In the genomic region with DNA sequence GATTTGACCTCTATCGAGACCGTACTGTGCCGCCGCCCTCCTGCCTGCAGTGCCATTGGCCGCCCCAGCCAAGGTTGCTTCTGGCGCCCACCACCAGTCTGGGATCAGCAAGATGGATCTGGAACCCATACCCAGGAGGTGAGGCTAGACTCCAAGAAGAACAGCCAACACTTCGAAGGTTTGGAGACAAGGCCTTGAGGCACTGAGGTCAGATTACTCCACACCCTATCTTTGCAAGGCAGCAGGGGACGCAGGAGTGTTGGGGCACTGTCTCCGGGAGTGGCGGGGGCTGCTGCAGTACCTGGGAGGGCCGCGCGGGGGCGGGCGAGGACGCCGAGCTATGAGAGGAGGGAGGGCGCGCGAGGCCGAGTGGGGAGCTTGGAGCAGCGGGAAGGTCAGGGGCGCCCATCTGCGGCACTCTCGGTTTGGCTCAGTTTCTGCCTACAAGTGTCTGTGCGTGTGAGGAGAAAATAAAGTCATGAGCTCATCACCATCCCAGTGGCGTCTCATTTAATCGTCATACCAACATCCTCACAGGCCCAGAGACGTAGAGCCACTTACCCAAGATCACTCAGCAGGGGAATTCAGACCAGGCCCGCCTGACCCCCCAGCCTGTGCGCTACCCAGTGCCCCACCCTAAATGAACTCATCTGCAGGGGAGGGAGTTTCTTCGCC, we compare ENCODE assay signal across 1 cellular context.
TF ChIP-seq lines count a peak whose summit lies in the region.

No MANE protein-coding gene starts in this region.

TF ChIP-seq in GM12878, 131 proteins besides CTCF, POLR2A, EP300 and RAD21 (continued from another document):
- TF ChIP-seq, protein P1, sequence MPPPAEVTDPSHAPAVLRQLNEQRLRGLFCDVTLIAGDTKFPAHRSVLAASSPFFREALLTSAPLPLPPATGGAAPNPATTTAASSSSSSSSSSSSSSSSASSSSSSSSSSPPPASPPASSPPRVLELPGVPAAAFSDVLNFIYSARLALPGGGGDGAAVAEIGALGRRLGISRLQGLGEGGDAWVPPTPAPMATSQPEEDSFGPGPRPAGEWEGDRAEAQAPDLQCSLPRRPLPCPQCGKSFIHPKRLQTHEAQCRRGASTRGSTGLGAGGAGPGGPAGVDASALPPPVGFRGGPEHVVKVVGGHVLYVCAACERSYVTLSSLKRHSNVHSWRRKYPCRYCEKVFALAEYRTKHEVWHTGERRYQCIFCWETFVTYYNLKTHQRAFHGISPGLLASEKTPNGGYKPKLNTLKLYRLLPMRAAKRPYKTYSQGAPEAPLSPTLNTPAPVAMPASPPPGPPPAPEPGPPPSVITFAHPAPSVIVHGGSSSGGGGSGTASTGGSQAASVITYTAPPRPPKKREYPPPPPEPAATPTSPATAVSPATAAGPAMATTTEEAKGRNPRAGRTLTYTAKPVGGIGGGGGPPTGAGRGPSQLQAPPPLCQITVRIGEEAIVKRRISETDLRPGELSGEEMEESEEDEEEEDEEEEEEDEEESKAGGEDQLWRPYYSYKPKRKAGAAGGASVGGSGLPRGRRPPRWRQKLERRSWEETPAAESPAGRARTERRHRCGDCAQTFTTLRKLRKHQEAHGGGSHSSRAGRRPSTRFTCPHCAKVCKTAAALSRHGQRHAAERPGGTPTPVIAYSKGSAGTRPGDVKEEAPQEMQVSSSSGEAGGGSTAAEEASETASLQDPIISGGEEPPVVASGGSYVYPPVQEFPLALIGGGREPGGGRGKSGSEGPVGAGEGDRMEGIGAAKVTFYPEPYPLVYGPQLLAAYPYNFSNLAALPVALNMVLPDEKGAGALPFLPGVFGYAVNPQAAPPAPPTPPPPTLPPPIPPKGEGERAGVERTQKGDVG (CRISPR knock-in tag; IDR thresholded peaks at IDR 0.05): no peak
- TF ChIP-seq SUPT20H (IDR thresholded peaks at IDR 0.05; ENCODE audit: borderline replicate concordance, control insufficient read depth, low read depth, low read length) (no peak), BMI1 (IDR thresholded peaks at IDR 0.05; ENCODE audit: borderline replicate concordance) (no peak), YY1 (IDR thresholded peaks at IDR 0.05; ENCODE audit: low read depth, low read length) (0 out of 2 replicates have a peak, but pooled peaks have one; percentile 24), CREM (IDR thresholded peaks at IDR 0.05; ENCODE audit: low read depth) (peak; percentile 72), SUZ12 (IDR thresholded peaks at IDR 0.05; ENCODE audit: unreplicated experiment) (no peak), SMARCA5 (IDR thresholded peaks at IDR 0.05) (peak; percentile 66; the same call in 1 of the 2 replicates), CREB1 (IDR thresholded peaks at IDR 0.05; ENCODE audit: low read depth) (peak; percentile 91), NBN (IDR thresholded peaks at IDR 0.05) (0 out of 2 replicates have a peak, but pooled peaks have one; percentile 28), MTA3 (IDR thresholded peaks at IDR 0.05; ENCODE audit: borderline replicate concordance, low read length) (no peak), IRF4 (IDR thresholded peaks at IDR 0.05; ENCODE audit: low read depth, low read length) (0 out of 2 replicates have a peak, but pooled peaks have one; percentile 46), SMC3 (IDR thresholded peaks at IDR 0.05; ENCODE audit: borderline replicate concordance, low read length) (peak; percentile 47), SPI1 (IDR thresholded peaks at IDR 0.05; ENCODE audit: borderline replicate concordance, insufficient read depth, low read depth, low read length) (no peak)
- TF ChIP-seq, protein P2, sequence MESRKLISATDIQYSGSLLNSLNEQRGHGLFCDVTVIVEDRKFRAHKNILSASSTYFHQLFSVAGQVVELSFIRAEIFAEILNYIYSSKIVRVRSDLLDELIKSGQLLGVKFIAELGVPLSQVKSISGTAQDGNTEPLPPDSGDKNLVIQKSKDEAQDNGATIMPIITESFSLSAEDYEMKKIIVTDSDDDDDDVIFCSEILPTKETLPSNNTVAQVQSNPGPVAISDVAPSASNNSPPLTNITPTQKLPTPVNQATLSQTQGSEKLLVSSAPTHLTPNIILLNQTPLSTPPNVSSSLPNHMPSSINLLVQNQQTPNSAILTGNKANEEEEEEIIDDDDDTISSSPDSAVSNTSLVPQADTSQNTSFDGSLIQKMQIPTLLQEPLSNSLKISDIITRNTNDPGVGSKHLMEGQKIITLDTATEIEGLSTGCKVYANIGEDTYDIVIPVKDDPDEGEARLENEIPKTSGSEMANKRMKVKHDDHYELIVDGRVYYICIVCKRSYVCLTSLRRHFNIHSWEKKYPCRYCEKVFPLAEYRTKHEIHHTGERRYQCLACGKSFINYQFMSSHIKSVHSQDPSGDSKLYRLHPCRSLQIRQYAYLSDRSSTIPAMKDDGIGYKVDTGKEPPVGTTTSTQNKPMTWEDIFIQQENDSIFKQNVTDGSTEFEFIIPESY (IDR thresholded peaks at IDR 0.05): no peak
